8 cellular contexts compared by ENCODE assay signal in genomic region chr2:121736462-121737336, GRCh38. TPM values are rescaled to one million over a fixed set of nuclear protein-coding genes. Genes with fewer than 3 reads are reported as not detected.
DNase-seq lines count a peak whose midpoint lies in the region; ATAC-seq, FAIRE-seq and TF ChIP-seq lines count a peak whose summit lies in the region.

NIFK (minus strand) TSS chr2:121736875; CDS start chr2:121736850, 25 bp downstream.

- TF ChIP-seq CTCF in pancreas (IDR thresholded peaks at IDR 0.05) (no peak), thyroid gland (IDR thresholded peaks at IDR 0.05) (no peak)

- FAIRE-seq in GM12892 (lab: Jason Lieb, UNC) (peak; percentile 97), pancreas (lab: Jason Lieb, UNC) (no peak)

- peak within 1 kb of the TSS; percentile 97 for H3K4me3 Mint-ChIP-seq in activated naive CD8-positive, alpha-beta T cell treated with anti-CD3 and anti-CD28 coated beads, Interleukin-2, amount 50 U/mL, for 24 hours

- intact Hi-C loops in Right ventricle myocardium superior (cut with DNase I): no loop called here
- intact Hi-C loops in pancreas (cut with DNase I): no loop called here
- intact Hi-C loops in thyroid gland (cut with DNase I): loop anchor here (5.0 kb wide), 1 partner anchor 204 kb away; the partner anchor contains the start of gene RNU4ATAC

- no peaks in the 10 kb centered on the region for H3K27me3 Mint-ChIP-seq in activated naive CD8-positive, alpha-beta T cell treated with anti-CD3 and anti-CD28 coated beads, Interleukin-2, amount 50 U/mL, for 24 hours

- H3K36me3 ChIP-seq in pancreas (peaks cover 0 to 28% (median 6%) of the 10 kb centered on the region in 3 donors), thyroid gland (peaks cover 3 to 6% of the 10 kb centered on the region in 2 donors)

- H3K27ac Mint-ChIP-seq in activated naive CD8-positive, alpha-beta T cell treated with anti-CD3 and anti-CD28 coated beads, Interleukin-2, amount 50 U/mL, for 24 hours: peak within 1 kb of the TSS; percentile 92

- H3K9me3 ChIP-seq in pancreas (no peaks in the 10 kb centered on the region), thyroid gland (no peaks in the 10 kb centered on the region)

- peaks cover 39% of the 10 kb centered on the region for H3K36me3 Mint-ChIP-seq in activated naive CD8-positive, alpha-beta T cell treated with anti-CD3 and anti-CD28 coated beads, Interleukin-2, amount 50 U/mL, for 24 hours (ENCODE audit: low read depth)

- peaks cover 57% of the 10 kb centered on the region for H3K4me1 Mint-ChIP-seq in activated naive CD8-positive, alpha-beta T cell treated with anti-CD3 and anti-CD28 coated beads, Interleukin-2, amount 50 U/mL, for 24 hours

- peak within 1 kb of the TSS; percentile 51 to 78 (median 70) for H3K4me3 ChIP-seq in pancreas
- peak within 1 kb of the TSS; percentile 11 to 93 (median 83) for H3K4me3 ChIP-seq in thyroid gland (replicated peaks in 1 of 3)

- 1% methylated on average over 70 to 93 of the region's 93 CpGs for WGBS in pancreas, 2 donors
- 0 to 1% methylated on average over 56 to 60 of the region's 93 CpGs for WGBS in thyroid gland, 2 donors

- H3K9me3 Mint-ChIP-seq in activated naive CD8-positive, alpha-beta T cell treated with anti-CD3 and anti-CD28 coated beads, Interleukin-2, amount 50 U/mL, for 24 hours: no peaks in the 10 kb centered on the region

- TF ChIP-seq POLR2A in GM12892 (IDR thresholded peaks at IDR 0.05; ENCODE audit: low read depth, low read length) (peak; percentile 84), thyroid gland (IDR thresholded peaks at IDR 0.05) (peak in 1 of 2 donors; percentile 41)

- DNase-seq in GM12892 (ENCODE audit: insufficient read length) (peak; percentile 96), NCI-H1436 (lab: John Stamatoyannopoulos, UW) (peak; percentile 97), SW480 (ENCODE audit: low spot score) (peak; percentile 96), Right ventricle myocardium superior (peak; percentile 100), pancreas (peak; percentile 99 to 100 (median 100)), thyroid gland (peak; percentile 99 to 100)
- DNase-seq in activated naive CD8-positive, alpha-beta T cell treated with anti-CD3 and anti-CD28 coated beads, Interleukin-2, amount 50 U/mL, for 24 hours: peak; percentile 100

- peak within 1 kb of the TSS; percentile 33 to 77 (median 63) for H3K27ac ChIP-seq in pancreas
- peak within 1 kb of the TSS; percentile 39 to 67 (median 66) for H3K27ac ChIP-seq in thyroid gland

- ATAC-seq in HG02840 (IDR thresholded peaks at IDR 0.05; ENCODE audit: low FRiP score, unreplicated experiment) (peak; percentile 91), Right ventricle myocardium superior (ENCODE audit: poor library complexity) (peak; percentile 98), pancreas (peak; percentile 97 to 99 (median 98))
- peak; percentile 93 for ATAC-seq in activated naive CD8-positive, alpha-beta T cell treated with anti-CD3 and anti-CD28 coated beads, Interleukin-2, amount 50 U/mL, for 24 hours

- H3K4me1 ChIP-seq in pancreas (peaks cover 3 to 9% (median 5%) of the 10 kb centered on the region in 3 donors), thyroid gland (peaks cover 4 to 5% of the 10 kb centered on the region in 2 donors)

- no peaks in the 10 kb centered on the region for H3K27me3 ChIP-seq in pancreas
- no peaks in the 10 kb centered on the region for H3K27me3 ChIP-seq in thyroid gland

RNA-seq across cellular contexts. Expression of gene NIFK, which starts in this region (rescaled TPM):
- 72.9 TPM for polyA plus RNA-seq in GM12892 (2012; ENCODE audit: missing spikeins)
- 22.2 TPM for total RNA-seq in Right ventricle myocardium superior
- 10 to 100 TPM; 22.9 to 40.4 (median 25.7) TPM for total RNA-seq in pancreas
- polyA plus RNA-seq in pancreas: 10 to 100 TPM; 24.5 to 34.5 TPM
- total RNA-seq in thyroid gland: 10 to 100 TPM; 19.1 to 72.2 (median 35.4) TPM

Comparison
In these comparisons a context has a peak if more than half of its experiments do, and no peak if none do; other contexts are left out.
1. Peak in every context shown above with its lines: DNase-seq, ATAC-seq, H3K4me3 ChIP-seq and H3K27ac ChIP-seq.